In the genomic region with DNA sequence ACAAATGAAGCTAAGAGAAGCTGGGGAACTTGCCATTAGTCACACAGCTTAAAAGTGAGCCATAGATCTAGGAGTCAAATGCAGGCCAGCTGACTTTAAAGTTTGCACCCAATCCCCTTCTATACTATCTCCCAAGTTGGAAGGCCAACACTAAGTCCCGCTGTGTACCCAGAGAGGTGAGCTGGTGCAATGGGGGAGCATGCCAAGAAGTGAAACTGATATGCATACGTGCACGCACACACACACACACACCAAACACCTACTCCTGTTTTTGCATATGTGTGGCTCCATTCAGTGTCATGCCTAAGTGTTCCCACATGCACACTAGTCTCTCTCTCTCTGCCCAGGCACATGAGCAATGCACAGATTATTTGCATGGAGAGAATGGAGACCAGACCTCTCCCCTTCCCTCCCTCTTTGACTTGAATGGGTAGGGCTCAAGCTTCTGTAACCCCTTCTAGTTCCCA, we compare ENCODE assay signal across 10 cellular contexts. TPM values are rescaled to one million over a fixed set of nuclear protein-coding genes. Genes with fewer than 3 reads are reported as not detected.
DNase-seq lines count a peak whose midpoint lies in the region; ATAC-seq, FAIRE-seq and TF ChIP-seq lines count a peak whose summit lies in the region.
"Had no signal": no experiment of that assay in that cellular context is flagged by ENCODE, and none has a peak within 500 bp of the region (broad histone marks: within the 10 kb centered on the region; RNA-seq: fewer than 3 reads in every experiment).

No MANE protein-coding gene starts in this region.

- ATAC-seq in GM18505 (IDR thresholded peaks at IDR 0.05; ENCODE audit: unreplicated experiment) (peak; percentile 66), GM21360 (IDR thresholded peaks at IDR 0.05; ENCODE audit: unreplicated experiment) (peak; percentile 62), HG03103 (IDR thresholded peaks at IDR 0.05; ENCODE audit: low read depth, unreplicated experiment) (peak; percentile 55), GM12878 (peak; percentile 69), right lobe of liver (no peak)

- in situ Hi-C loops in GM12878 (cut with MboI): no loop called here

- H2AFZ ChIP-seq in GM12878 (ENCODE audit: control insufficient read depth, low read depth, low read length): 0 out of 2 replicates have a peak overlapping the region, but pooled peaks have one; percentile 13
- H2AFZ ChIP-seq: parathyroid adenoma had no signal

- TF ChIP-seq CTCF in GM12878 (IDR thresholded peaks at IDR 0.05 in 2 of 3, conservative IDR thresholded peaks at IDR 0.05 in 1 of 3; ENCODE audit: control insufficient read depth in 2 of 3, extremely low read depth in 1 of 3, insufficient read depth in 1 of 3, low read depth in 3 of 3, low read length in 3 of 3) (no peak), right lobe of liver (IDR thresholded peaks at IDR 0.05) (no peak)

- RAD21 ChIA-PET in GM12878 (lab: Charles Lee; ENCODE audit: unreplicated experiment): interaction anchor here (1.5 to 16.0 kb wide), 3 partner anchors 9 to 24 kb away, joined by 5 to 871 read pairs (median 43); no protein-coding TSS in a partner anchor

- intact Hi-C loops in GM12878 (cut with micrococcal nuclease; ENCODE audit: unreplicated experiment) (no loop called here), right lobe of liver (cut with DNase I) (no loop called here)

- peak; percentile 84 to 90; a peak in 3 of 4 replicates for TF ChIP-seq EP300 in GM12878 (IDR thresholded peaks at IDR 0.05; ENCODE audit: borderline replicate concordance in 1 of 2, control insufficient read depth in 1 of 2, low read depth in 2 of 2, low read length in 2 of 2)

- no TSS peak for BruUV-seq in GM12878 (replicated peaks; lab: Mats Ljungman, UMichigan)

- peaks cover 56% of the 10 kb centered on the region for H3K79me2 ChIP-seq in GM12878 (ENCODE audit: control insufficient read depth, insufficient read depth, low read length)
- H3K79me2 ChIP-seq: parathyroid adenoma had no signal

- no peaks in the 10 kb centered on the region for H3K27me3 ChIP-seq in GM12878 (replicated peaks in 1 of 2; ENCODE audit: control insufficient read depth in 2 of 2, insufficient read depth in 2 of 2, low read length in 1 of 2)
- peaks cover 0 to 13% of the 10 kb centered on the region in 2 donors for H3K27me3 ChIP-seq in right lobe of liver

- H3K4me3 ChIP-seq in GM12878: peak overlapping the region; percentile 55; the same call in 1 of the 2 replicates
- H3K4me3 ChIP-seq in right lobe of liver: no peak overlapping the region

- POLR2A ChIA-PET in GM12878 (lab: Charles Lee): interaction anchor here (1.2 to 4.6 kb wide), 3 partner anchors 9 to 359 kb away, joined by 4 to 154 read pairs (median 31); partner anchors contain the start of genes GLB1L and STK16

- 0% methylated on average over 3 of the region's 3 CpGs for WGBS in GM12878 (ENCODE audit: insufficient coverage, insufficient replicate concordance, low lambda C conversion rate, missing lambda C conversion rate)
- WGBS in right lobe of liver (ENCODE audit: insufficient coverage, low coverage, low lambda C conversion rate, missing lambda C conversion rate): 80% methylated on average over 2 of the region's 3 CpGs

- DNase-seq in GM12878 (ENCODE audit: low read depth, low spot score) (peak; percentile 98), DMS153 (lab: John Stamatoyannopoulos, UW) (no peak), islet precursor cell (no peak), right lobe of liver (no peak)
- no peak for DNase-seq in stimulated activated CD4-positive, alpha-beta T cell treated with anti-CD3 and anti-CD28 coated beads, Interleukin-4, amount 100 ng/mL, for 1 hour
- DNase-seq: EL had no signal

- no peaks in the 10 kb centered on the region for H4K20me1 ChIP-seq in GM12878 (ENCODE audit: control insufficient read depth, insufficient read depth)

- CTCF ChIA-PET in GM12878 (lab: Yijun Ruan, JAX): interaction anchor here (2.4 to 21.9 kb wide), 2 partner anchors 10 to 15 kb away, joined by 22 to 1364 read pairs; no protein-coding TSS in a partner anchor

- no peak for TF ChIP-seq POLR2A in GM18505 (IDR thresholded peaks at IDR 0.05; ENCODE audit: borderline replicate concordance, extremely low read depth, insufficient read depth, insufficient read length)
- peak; percentile 55 for TF ChIP-seq POLR2A in GM12878 (IDR thresholded peaks at IDR 0.05; ENCODE audit: low read depth, low read length)
- no peak for TF ChIP-seq POLR2A in right lobe of liver (IDR thresholded peaks at IDR 0.05)

- no peak for TF ChIP-seq RAD21 in GM12878 (IDR thresholded peaks at IDR 0.05; ENCODE audit: insufficient read depth, low read depth, low read length)

- SMC1A ChIA-PET in GM12878 (lab: Charles Lee; ENCODE audit: uncharacterized antibody, unreplicated experiment): interaction anchor here (0.9 to 15.8 kb wide), 5 partner anchors 8 to 315 kb away, joined by 3 to 780 read pairs (median 3); no protein-coding TSS in a partner anchor

- H3K4me1 ChIP-seq in GM12878 (ENCODE audit: control insufficient read depth, insufficient read depth, low read length) (peaks cover 50% of the 10 kb centered on the region), right lobe of liver (no peaks in the 10 kb centered on the region)
- H3K4me1 ChIP-seq: parathyroid adenoma had no signal

- H3K9me3 ChIP-seq in GM12878 (replicated peaks; ENCODE audit: control insufficient read depth, insufficient read depth, low read length): no peaks in the 10 kb centered on the region
- H3K9me3 ChIP-seq in right lobe of liver: no peaks in the 10 kb centered on the region

- peak overlapping the region; percentile 32 for H3K4me2 ChIP-seq in GM12878 (ENCODE audit: control insufficient read depth, insufficient read depth)

- H3K27ac ChIP-seq in GM12878 (ENCODE audit: control insufficient read depth, insufficient read depth) (peak overlapping the region; percentile 86), right lobe of liver (no peak overlapping the region)
- H3K27ac ChIP-seq: parathyroid adenoma had no signal

- FAIRE-seq in GM12878 (lab: Jason Lieb, UNC): peak; percentile 83

- peak overlapping the region; percentile 11; the same call in 1 of the 2 replicates for H3K9ac ChIP-seq in GM12878 (ENCODE audit: control insufficient read depth, insufficient read depth, low read length)
- H3K9ac ChIP-seq: parathyroid adenoma had no signal

- H3K36me3 ChIP-seq in GM12878 (ENCODE audit: control insufficient read depth in 2 of 2, insufficient read depth in 2 of 2, low read length in 1 of 2) (peaks cover 0 to 15% of the 10 kb centered on the region in 2 experiments; a peak in 3 of 4 replicates), right lobe of liver (no peaks in the 10 kb centered on the region)

RNA-seq across cellular contexts. Expression of gene WNT10A, which starts 5.4 kb away (rescaled TPM):
- total RNA-seq in GM12878 (2013; cell fraction: nucleolus; rRNA removed): 119 and 132 TPM in 2 replicates
- total RNA-seq in GM12878 (2014; rRNA removed) (17.7 and 18.9 TPM in 2 replicates), GM12878 (2014; rRNA removed; fragmentation: Illumina TruSeq; extraction: Trizol) (5.7 and 6.6 TPM in 2 replicates), GM12878 (2021) (20.6 and 20.7 TPM in 2 replicates), right lobe of liver (under 1 TPM in 1 of 6 experiments, not detected in 5; 0.31 TPM)
- 12.0 TPM for polyA plus RNA-seq in GM12878 (2011; ENCODE audit: low read depth)
- polyA plus RNA-seq in GM12878 (2011; rRNA removed) (27.8 and 45.0 TPM in 2 replicates), GM12878 (2014; fragmentation: Illumina TruSeq; extraction: Trizol) (3.6 and 4.4 TPM in 2 replicates), GM12878 (2014; fragmentation: Nextera tagmentation; extraction: Ambion mirVana) (under 1 TPM; 0.61 to 0.93 TPM), GM12878 (2014; rRNA removed) (22.1 and 25.4 TPM in 2 replicates), GM12878 (2016; fragmentation: Nextera tagmentation; extraction: Ambion mirVana) (1 to 10 TPM; 5.3 to 7.2 TPM)
- 59.9 and 66.5 TPM in 2 replicates for polyA plus RNA-seq in GM12878 (2011; cell fraction: cytosol; rRNA removed)
- polyA plus RNA-seq in GM12878 (2011; cell fraction: nucleus; rRNA removed): 246 and 304 TPM in 2 replicates
- polyA plus RNA-seq in GM12878 (2012): 44.5 and 80.7 TPM in 2 replicates
- polyA minus RNA-seq in GM12878 (2011; rRNA and poly(A)+ RNA removed): 28.0 and 66.0 TPM in 2 replicates
- 25.3 and 36.2 TPM in 2 replicates for polyA minus RNA-seq in GM12878 (2011; cell fraction: cytosol; rRNA and poly(A)+ RNA removed)
- polyA minus RNA-seq in GM12878 (2011; cell fraction: nucleus; rRNA and poly(A)+ RNA removed): 83.1 and 124 TPM in 2 replicates

RNA-seq across cellular contexts. Expression of gene WNT6, which starts 26.4 kb away (rescaled TPM):
- total RNA-seq in GM12878 (2013; cell fraction: nucleolus; rRNA removed): not detected in 2 replicates
- 0.11 TPM in 1 of 2 replicates, not detected in the other for total RNA-seq in GM12878 (2014; rRNA removed)
- not detected in 2 replicates for total RNA-seq in GM12878 (2014; rRNA removed; fragmentation: Illumina TruSeq; extraction: Trizol)
- total RNA-seq in GM12878 (2021): 0.44 TPM in 1 of 2 replicates, not detected in the other
- polyA plus RNA-seq in GM12878 (2011; ENCODE audit: low read depth): not detected
- polyA plus RNA-seq in GM12878 (2011; rRNA removed): 0.06 and 0.15 TPM in 2 replicates
- polyA plus RNA-seq in GM12878 (2011; cell fraction: cytosol; rRNA removed): 0.40 and 0.72 TPM in 2 replicates
- polyA plus RNA-seq in GM12878 (2011; cell fraction: nucleus; rRNA removed): 1.4 and 1.7 TPM in 2 replicates
- polyA plus RNA-seq in GM12878 (2012): 0.10 TPM in 1 of 2 replicates, not detected in the other
- polyA plus RNA-seq in GM12878 (2014; fragmentation: Illumina TruSeq; extraction: Trizol): not detected in 2 replicates
- not detected for polyA plus RNA-seq in GM12878 (2014; fragmentation: Nextera tagmentation; extraction: Ambion mirVana)
- 0.22 TPM in 1 of 2 replicates, not detected in the other for polyA plus RNA-seq in GM12878 (2014; rRNA removed)
- polyA plus RNA-seq in GM12878 (2016; fragmentation: Nextera tagmentation; extraction: Ambion mirVana): under 1 TPM in 1 of 2 experiments, not detected in 1; 0.29 TPM
- polyA minus RNA-seq in GM12878 (2011; rRNA and poly(A)+ RNA removed): not detected in 2 replicates
- 0.52 and 0.67 TPM in 2 replicates for polyA minus RNA-seq in GM12878 (2011; cell fraction: cytosol; rRNA and poly(A)+ RNA removed)
- polyA minus RNA-seq in GM12878 (2011; cell fraction: nucleus; rRNA and poly(A)+ RNA removed): 0.48 and 0.77 TPM in 2 replicates
- under 1 TPM in 1 of 6 experiments, not detected in 5; 0.25 TPM for total RNA-seq in right lobe of liver

RNA-seq across cellular contexts. Expression of gene PRKAG3, which starts 54.4 kb away (rescaled TPM):
- 0.17 TPM in 1 of 2 replicates, not detected in the other for total RNA-seq in GM12878 (2013; cell fraction: nucleolus; rRNA removed)
- total RNA-seq in GM12878 (2014; rRNA removed) (0.06 TPM in 1 of 2 replicates, not detected in the other), GM12878 (2014; rRNA removed; fragmentation: Illumina TruSeq; extraction: Trizol) (not detected in 2 replicates), GM12878 (2021) (not detected in 2 replicates), right lobe of liver (not detected)
- not detected for polyA plus RNA-seq in GM12878 (2011; ENCODE audit: low read depth)
- polyA plus RNA-seq in GM12878 (2011; rRNA removed) (0.04 TPM in 1 of 2 replicates, not detected in the other), GM12878 (2014; fragmentation: Illumina TruSeq; extraction: Trizol) (0.10 TPM in 1 of 2 replicates, not detected in the other), GM12878 (2014; fragmentation: Nextera tagmentation; extraction: Ambion mirVana) (not detected), GM12878 (2014; rRNA removed) (0.12 TPM in 1 of 2 replicates, not detected in the other), GM12878 (2016; fragmentation: Nextera tagmentation; extraction: Ambion mirVana) (not detected)
- polyA plus RNA-seq in GM12878 (2011; cell fraction: cytosol; rRNA removed): 0.04 TPM in 1 of 2 replicates, not detected in the other
- polyA plus RNA-seq in GM12878 (2011; cell fraction: nucleus; rRNA removed): 0.46 and 0.56 TPM in 2 replicates
- not detected in 2 replicates for polyA plus RNA-seq in GM12878 (2012)
- polyA minus RNA-seq in GM12878 (2011; rRNA and poly(A)+ RNA removed): 0.15 TPM in 1 of 2 replicates, not detected in the other
- not detected in 2 replicates for polyA minus RNA-seq in GM12878 (2011; cell fraction: cytosol; rRNA and poly(A)+ RNA removed)
- not detected in 2 replicates for polyA minus RNA-seq in GM12878 (2011; cell fraction: nucleus; rRNA and poly(A)+ RNA removed)

Comparison
In these comparisons a context has a peak if more than half of its experiments do, and no peak if none do; other contexts are left out.
1. ATAC-seq: peak in GM18505 (single experiment), GM21360 (single experiment), HG03103 (single experiment) and GM12878 (single experiment); none in right lobe of liver (0 of 4).
2. RNA of gene WNT10A, which starts 5.4 kb away (total RNA-seq): 5.7 to 132 TPM in GM12878; 0.31 TPM in right lobe of liver; every median in the first group is over 4 times any median in the second.